1 cellular context compared by ENCODE assay signal in the genomic region with DNA sequence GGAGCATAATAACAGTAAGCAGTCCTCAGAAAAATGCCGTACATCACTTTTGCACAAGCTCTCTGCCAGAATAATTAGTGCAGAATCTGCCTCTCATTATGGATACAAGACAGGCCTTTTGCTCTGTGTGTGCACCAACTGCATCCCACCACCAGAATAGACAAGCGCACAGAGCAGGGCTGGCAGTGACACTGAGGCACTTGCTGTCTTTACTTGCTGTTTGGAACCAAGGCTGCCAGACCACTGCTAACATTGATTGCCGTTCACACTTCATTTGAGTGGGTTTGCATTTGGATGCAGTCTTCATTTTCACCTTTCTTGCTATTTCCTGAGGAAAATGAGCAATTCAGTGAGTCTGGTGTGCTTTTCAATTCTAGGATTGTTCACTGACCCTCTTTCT.
TF ChIP-seq lines count a peak whose summit lies in the region.

No MANE protein-coding gene starts in this region.

TF ChIP-seq in IMR-90, 13 proteins besides CTCF, POLR2A, EP300 and RAD21 (continued from another document):
- TF ChIP-seq, protein P1, sequence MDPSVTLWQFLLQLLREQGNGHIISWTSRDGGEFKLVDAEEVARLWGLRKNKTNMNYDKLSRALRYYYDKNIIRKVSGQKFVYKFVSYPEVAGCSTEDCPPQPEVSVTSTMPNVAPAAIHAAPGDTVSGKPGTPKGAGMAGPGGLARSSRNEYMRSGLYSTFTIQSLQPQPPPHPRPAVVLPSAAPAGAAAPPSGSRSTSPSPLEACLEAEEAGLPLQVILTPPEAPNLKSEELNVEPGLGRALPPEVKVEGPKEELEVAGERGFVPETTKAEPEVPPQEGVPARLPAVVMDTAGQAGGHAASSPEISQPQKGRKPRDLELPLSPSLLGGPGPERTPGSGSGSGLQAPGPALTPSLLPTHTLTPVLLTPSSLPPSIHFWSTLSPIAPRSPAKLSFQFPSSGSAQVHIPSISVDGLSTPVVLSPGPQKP (IDR thresholded peaks at IDR 0.05; ENCODE audit: borderline replicate concordance, low read depth, low read length): no peak
- TF ChIP-seq NFE2L2 (IDR thresholded peaks at IDR 0.05; ENCODE audit: low read depth, low read length) (no peak), CHD1 (IDR thresholded peaks at IDR 0.05; ENCODE audit: low read depth, low read length) (no peak), MAZ (IDR thresholded peaks at IDR 0.05; ENCODE audit: borderline replicate concordance, low read depth, low read length) (no peak)
- TF ChIP-seq, protein P2, sequence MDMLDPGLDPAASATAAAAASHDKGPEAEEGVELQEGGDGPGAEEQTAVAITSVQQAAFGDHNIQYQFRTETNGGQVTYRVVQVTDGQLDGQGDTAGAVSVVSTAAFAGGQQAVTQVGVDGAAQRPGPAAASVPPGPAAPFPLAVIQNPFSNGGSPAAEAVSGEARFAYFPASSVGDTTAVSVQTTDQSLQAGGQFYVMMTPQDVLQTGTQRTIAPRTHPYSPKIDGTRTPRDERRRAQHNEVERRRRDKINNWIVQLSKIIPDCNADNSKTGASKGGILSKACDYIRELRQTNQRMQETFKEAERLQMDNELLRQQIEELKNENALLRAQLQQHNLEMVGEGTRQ (IDR thresholded peaks at IDR 0.05; ENCODE audit: low read depth, low read length): no peak
